In the genomic region with DNA sequence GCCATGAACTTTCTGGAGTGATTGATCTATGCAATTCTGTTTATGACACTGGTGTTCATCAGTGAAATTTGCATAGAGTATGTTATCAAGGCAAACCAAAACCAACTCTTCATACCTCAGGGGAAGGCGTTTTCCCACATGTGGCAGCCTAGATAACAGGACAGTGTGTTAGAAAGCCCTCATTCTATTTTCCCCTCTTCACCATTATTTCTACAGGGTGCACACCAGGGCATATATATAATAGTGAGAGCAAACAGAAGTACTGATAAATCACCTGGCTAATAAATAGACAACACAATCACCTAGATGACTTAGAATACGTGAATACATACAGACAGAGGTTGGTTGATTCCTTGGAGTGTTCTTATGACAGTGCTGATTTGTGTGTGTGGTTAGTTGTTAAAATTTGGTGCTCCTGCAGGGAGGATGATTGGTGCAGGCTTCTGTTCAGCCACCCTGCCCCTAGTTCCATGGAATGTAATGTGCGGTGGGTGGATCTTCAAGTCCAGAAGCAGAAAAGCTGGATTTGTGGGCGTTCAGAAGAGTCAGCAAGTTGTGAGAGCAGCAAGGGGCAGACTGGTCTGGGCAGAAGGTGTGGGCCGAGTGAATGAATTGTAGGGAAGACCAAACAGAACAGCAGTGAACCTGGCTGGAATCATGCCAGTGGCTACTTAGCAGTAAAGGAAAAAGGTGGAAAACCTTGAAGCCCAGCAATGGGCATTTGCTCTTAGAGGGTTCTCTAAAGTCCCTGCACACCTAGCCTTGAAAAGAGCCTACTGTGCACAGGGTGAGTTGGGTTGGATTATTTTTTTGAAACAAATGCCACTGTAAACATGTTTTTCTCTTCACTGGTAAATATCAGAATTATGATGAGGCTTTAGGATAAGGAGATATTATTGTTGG, we compare ENCODE assay signal across 1 cellular context.
TF ChIP-seq lines count a peak whose summit lies in the region.

No MANE protein-coding gene starts in this region.

TF ChIP-seq in K562, 482 proteins besides CTCF, POLR2A, EP300 and RAD21 (continued from another document and continues in another):
- TF ChIP-seq TAL1 (IDR thresholded peaks at IDR 0.05) (peak; percentile 94), MYNN (IDR thresholded peaks at IDR 0.05) (0 out of 2 replicates have a peak, but pooled peaks have one; percentile 23), MYNN (CRISPR knock-in tag; IDR thresholded peaks at IDR 0.05) (no peak), BRD9 (IDR thresholded peaks at IDR 0.05; ENCODE audit: low read depth, partially characterized antibody) (peak; percentile 19), RAD51 (IDR thresholded peaks at IDR 0.05; ENCODE audit: borderline replicate concordance, low read depth) (0 out of 2 replicates have a peak, but pooled peaks have one; percentile 15), MYC (IDR thresholded peaks at IDR 0.05; ENCODE audit: low read depth, low read length) (peak; percentile 38; the same call in 1 of the 2 replicates), MYC (CRISPR knock-in tag; IDR thresholded peaks at IDR 0.05; ENCODE audit: borderline replicate concordance, low read depth) (no peak), KDM4B (IDR thresholded peaks at IDR 0.05; ENCODE audit: borderline replicate concordance in 2 of 2, low read depth in 1 of 2) (no peak), MXI1 (IDR thresholded peaks at IDR 0.05; ENCODE audit: low read depth, low read length) (peak; percentile 53; the same call in 1 of the 2 replicates), KLF1 (tag; IDR thresholded peaks at IDR 0.05) (0 out of 2 replicates have a peak, but pooled peaks have one; percentile 71), BCOR (IDR thresholded peaks at IDR 0.05) (no peak), CAMTA2 (CRISPR knock-in tag; conservative IDR thresholded peaks at IDR 0.05) (no peak), ZNF584 (CRISPR knock-in tag; IDR thresholded peaks at IDR 0.05; ENCODE audit: low read depth) (0 out of 2 replicates have a peak, but pooled peaks have one; percentile 16), ILF3 (IDR thresholded peaks at IDR 0.05; ENCODE audit: borderline replicate concordance) (0 out of 2 replicates have a peak, but pooled peaks have one; percentile 28), MEIS2 (IDR thresholded peaks at IDR 0.05; ENCODE audit: partially characterized antibody) (peak; percentile 77), POLR2G (IDR thresholded peaks at IDR 0.05; ENCODE audit: low read depth, low read length) (no peak), CCAR2 (IDR thresholded peaks at IDR 0.05; ENCODE audit: low read depth, low read length) (no peak), ARID1B (IDR thresholded peaks at IDR 0.05) (peak; percentile 97), ZBTB2 (IDR thresholded peaks at IDR 0.05) (peak; percentile 71), ARNT (IDR thresholded peaks at IDR 0.05) (peak in 1 of 2 experiments; percentile 27; a peak in 2 of 4 replicates), RBBP5 (IDR thresholded peaks at IDR 0.05; ENCODE audit: borderline replicate concordance, insufficient read depth, low read length, poor library complexity, severe bottlenecking) (no peak), CREB1 (IDR thresholded peaks at IDR 0.05) (peak; percentile 50; the same call in 1 of the 2 replicates), CREB1 (CRISPR knock-in tag; IDR thresholded peaks at IDR 0.05) (no peak), RHOXF2B (CRISPR knock-in tag; conservative IDR thresholded peaks at IDR 0.05) (no peak), ZEB2 (IDR thresholded peaks at IDR 0.05) (peak; percentile 63), SLC30A9 (CRISPR knock-in tag; IDR thresholded peaks at IDR 0.05) (no peak), TEAD4 (IDR thresholded peaks at IDR 0.05; ENCODE audit: low read length) (peak; percentile 95), TEAD4 (CRISPR knock-in tag; IDR thresholded peaks at IDR 0.05; ENCODE audit: borderline replicate concordance) (no peak), TFAP4 (CRISPR knock-in tag; IDR thresholded peaks at IDR 0.05; ENCODE audit: borderline replicate concordance) (peak; percentile 23; the same call in 1 of the 2 replicates), FOXK2 (conservative IDR thresholded peaks at IDR 0.05 in 1 of 2, IDR thresholded peaks at IDR 0.05 in 1 of 2; ENCODE audit: low read depth in 2 of 2) (0 out of 4 replicates have a peak, but pooled peaks of 1 of the 2 experiments have one; percentile 40), ELF4 (CRISPR knock-in tag; IDR thresholded peaks at IDR 0.05) (peak; percentile 59; the same call in 1 of the 2 replicates), ZBTB8A (IDR thresholded peaks at IDR 0.05; ENCODE audit: partially characterized antibody) (no peak), E2F3 (CRISPR knock-in tag; IDR thresholded peaks at IDR 0.05) (no peak), NELFE (IDR thresholded peaks at IDR 0.05; ENCODE audit: insufficient read depth, insufficient read length) (no peak), ETV6 (IDR thresholded peaks at IDR 0.05; ENCODE audit: borderline replicate concordance in 1 of 2, low read depth in 2 of 2, low read length in 1 of 2) (no peak), ETV6 (CRISPR knock-in tag; IDR thresholded peaks at IDR 0.05; ENCODE audit: borderline replicate concordance) (no peak), ETV1 (tag; conservative IDR thresholded peaks at IDR 0.05; ENCODE audit: low read depth) (0 out of 2 replicates have a peak, but pooled peaks have one; percentile 0), RFX5 (IDR thresholded peaks at IDR 0.05; ENCODE audit: low read depth, low read length) (no peak), NCOA1 (IDR thresholded peaks at IDR 0.05; ENCODE audit: low read depth) (peak; percentile 51; the same call in 1 of the 2 replicates), JUND (IDR thresholded peaks at IDR 0.05; ENCODE audit: borderline replicate concordance, low read depth, low read length) (peak; percentile 68; the same call in 1 of the 2 replicates), JUND (tag; IDR thresholded peaks at IDR 0.05; ENCODE audit: borderline replicate concordance, low read depth, low read length) (peak; percentile 60; the same call in 2 of the 3 replicates), ZBTB40 (IDR thresholded peaks at IDR 0.05) (peak; percentile 65), ZBTB40 (CRISPR knock-in tag; IDR thresholded peaks at IDR 0.05) (no peak), NCOA2 (IDR thresholded peaks at IDR 0.05; ENCODE audit: partially characterized antibody in 2 of 2) (peak in 1 of 2 experiments; percentile 42), NR3C1 (CRISPR knock-in tag; IDR thresholded peaks at IDR 0.05) (no peak), ID3 (CRISPR knock-in tag; IDR thresholded peaks at IDR 0.05) (no peak), ID3 (tag; IDR thresholded peaks at IDR 0.05) (0 out of 2 replicates have a peak, but pooled peaks have one; percentile 19), PRMT5 (CRISPR knock-in tag; IDR thresholded peaks at IDR 0.05) (no peak), ZNF316 (IDR thresholded peaks at IDR 0.05) (peak; percentile 74), STAT5A (IDR thresholded peaks at IDR 0.05; ENCODE audit: borderline replicate concordance, low read length) (peak; percentile 85)
- TF ChIP-seq, protein P1, sequence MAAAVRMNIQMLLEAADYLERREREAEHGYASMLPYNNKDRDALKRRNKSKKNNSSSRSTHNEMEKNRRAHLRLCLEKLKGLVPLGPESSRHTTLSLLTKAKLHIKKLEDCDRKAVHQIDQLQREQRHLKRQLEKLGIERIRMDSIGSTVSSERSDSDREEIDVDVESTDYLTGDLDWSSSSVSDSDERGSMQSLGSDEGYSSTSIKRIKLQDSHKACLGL (CRISPR knock-in tag; IDR thresholded peaks at IDR 0.05; ENCODE audit: borderline replicate concordance, poor library complexity, severe bottlenecking), result no peak
